25 cellular contexts compared by ENCODE assay signal in genomic region chr5:156684216-156684615, GRCh38.
DNase-seq lines count a peak whose midpoint lies in the region; ATAC-seq, FAIRE-seq and TF ChIP-seq lines count a peak whose summit lies in the region.
"Had no signal": no experiment of that assay in that cellular context is flagged by ENCODE, and none has a peak within 500 bp of the region (broad histone marks: within the 10 kb centered on the region; RNA-seq: fewer than 3 reads in every experiment).

No MANE protein-coding gene starts in this region.

- no peak for TF ChIP-seq CTCF in HepG2 (CRISPR knock-in tag; IDR thresholded peaks at IDR 0.05)
- no peak for TF ChIP-seq CTCF in right lobe of liver (IDR thresholded peaks at IDR 0.05)
- no peak for TF ChIP-seq CTCF in brain (conservative IDR thresholded peaks at IDR 0.05)

- no peaks in the 10 kb centered on the region for H4K20me1 ChIP-seq in HepG2 (ENCODE audit: insufficient read depth, low read length)
- H4K20me1 ChIP-seq: BLaER1 treated with 17β-estradiol and CSF1 and Interleukin-3, amounts not matched to agents 10 nM and 100 nM had no signal

- H3K27me3 Mint-ChIP-seq in brain = peaks cover 4% of the 10 kb centered on the region
- peaks cover 39% of the 10 kb centered on the region for H3K27me3 Mint-ChIP-seq in activated T-cell treated with anti-CD3 and anti-CD28 coated beads, Interleukin-2, amount 50 U/mL, for 72 hours (ENCODE audit: low read depth)

- no peak for TF ChIP-seq RAD21 in HepG2 (CRISPR knock-in tag; IDR thresholded peaks at IDR 0.05)

- CTCF ChIA-PET in HepG2 (lab: Yijun Ruan, JAX; ENCODE audit: low intra/inter-chr PET ratio, low total read pairs) = no interaction called here

- no peak overlapping the region for H3K27ac ChIP-seq in HepG2 (ENCODE audit: extremely low read length, insufficient read depth, low read length)
- H3K27ac ChIP-seq in right lobe of liver = no peak overlapping the region
- H3K27ac ChIP-seq: 22Rv1, A549, C4-2B had no signal

- peaks cover 32% of the 10 kb centered on the region for H3K4me1 ChIP-seq in HepG2 (ENCODE audit: insufficient read depth, low read length)
- H3K4me1 ChIP-seq in right lobe of liver = no peaks in the 10 kb centered on the region

- no peak for FAIRE-seq in HepG2 (lab: Jason Lieb, UNC)
- FAIRE-seq: A549, GM12878, GM12892, GM18507 had no signal

- intact Hi-C loops in HepG2 (cut with micrococcal nuclease; ENCODE audit: unreplicated experiment) = no loop called here
- intact Hi-C loops in right lobe of liver (cut with DNase I) = no loop called here

- peak; percentile 77 for ATAC-seq in HepG2
- ATAC-seq in right lobe of liver = no peak
- ATAC-seq in activated T-cell treated with anti-CD3 and anti-CD28 coated beads, Interleukin-2, amount 50 U/mL, for 72 hours (replicated peaks in 1 of 2) = no peak
- ATAC-seq: A549, GM12878 had no signal

- no peaks in the 10 kb centered on the region for H3K79me2 ChIP-seq in HepG2 (ENCODE audit: insufficient read depth, low read length)

- peaks cover 63% of the 10 kb centered on the region for H3K4me1 Mint-ChIP-seq in brain
- no peaks in the 10 kb centered on the region for H3K4me1 Mint-ChIP-seq in activated T-cell treated with anti-CD3 and anti-CD28 coated beads, Interleukin-2, amount 50 U/mL, for 72 hours (ENCODE audit: low read depth)
- H3K4me1 Mint-ChIP-seq: B cell; CD8-positive, alpha-beta memory T cell had no signal

- WGBS in HepG2 (ENCODE audit: low lambda C conversion rate) = 9% methylated on average over 2 of the region's 2 CpGs
- 69% methylated on average over 2 of the region's 2 CpGs for WGBS in right lobe of liver (ENCODE audit: insufficient coverage, low coverage, low lambda C conversion rate, missing lambda C conversion rate)

- peak overlapping the region in 3 of 5 experiments; percentile 3 to 49 (median 7) for H3K27ac Mint-ChIP-seq in brain
- H3K27ac Mint-ChIP-seq in activated T-cell treated with anti-CD3 and anti-CD28 coated beads, Interleukin-2, amount 50 U/mL, for 72 hours = no peak overlapping the region
- H3K27ac Mint-ChIP-seq: B cell; CD4-positive, alpha-beta T cell; CD8-positive, alpha-beta memory T cell had no signal

- no peaks in the 10 kb centered on the region for H3K9me3 Mint-ChIP-seq in brain
- no peaks in the 10 kb centered on the region for H3K9me3 Mint-ChIP-seq in activated T-cell treated with anti-CD3 and anti-CD28 coated beads, Interleukin-2, amount 50 U/mL, for 72 hours
- H3K9me3 Mint-ChIP-seq: CD4-positive, alpha-beta T cell; CD8-positive, alpha-beta memory T cell had no signal

- H3K9me3 ChIP-seq in HepG2 (ENCODE audit: low read length) (no peaks in the 10 kb centered on the region), right lobe of liver (no peaks in the 10 kb centered on the region)
- H3K9me3 ChIP-seq: A549; BLaER1 treated with 17β-estradiol and CSF1 and Interleukin-3, amounts not matched to agents 10 nM and 100 nM had no signal

- H3K36me3 ChIP-seq in HepG2 (replicated peaks in 1 of 2; ENCODE audit: control insufficient read depth in 1 of 2, insufficient read depth in 2 of 2, low read length in 2 of 2) (no peaks in the 10 kb centered on the region), right lobe of liver (no peaks in the 10 kb centered on the region)
- H3K36me3 ChIP-seq: BLaER1 treated with 17β-estradiol and CSF1 and Interleukin-3, amounts not matched to agents 10 nM and 100 nM had no signal

- H3K27me3 ChIP-seq in HepG2 (ENCODE audit: control insufficient read depth in 1 of 2, insufficient read depth in 2 of 2, low read length in 2 of 2) (no peaks in the 10 kb centered on the region), right lobe of liver (no peaks in the 10 kb centered on the region)

- in situ Hi-C loops in HepG2 (cut with HindIII; ENCODE audit: extremely low pct_ligation_motif_present, low pct_unique_long_range_greater_than_20kb) = loop anchor here (25.0 kb wide), 1 partner anchor 453 kb away; the partner anchor contains the start of gene MED7

- no TSS peak for BruUV-seq in HepG2 (replicated peaks; lab: Mats Ljungman, UMichigan)

- H3K4me2 ChIP-seq in HepG2 (ENCODE audit: low read depth, low read length) = 0 out of 2 replicates have a peak overlapping the region, but pooled peaks have one; percentile 1
- H3K4me2 ChIP-seq: A549 had no signal

- POLR2A ChIA-PET in HepG2 (lab: Yijun Ruan, JAX) = no interaction called here

- H3K4me3 ChIP-seq in HepG2 (replicated peaks in 1 of 3; ENCODE audit: insufficient read depth in 1 of 3, low read depth in 2 of 3, low read length in 3 of 3) = no peak overlapping the region
- no peak overlapping the region for H3K4me3 ChIP-seq in right lobe of liver
- H3K4me3 ChIP-seq: A549; BLaER1 treated with 17β-estradiol and CSF1 and Interleukin-3, amounts not matched to agents 10 nM and 100 nM; GM12878 had no signal

- no peak overlapping the region for H3K9ac ChIP-seq in HepG2 (ENCODE audit: insufficient read depth, low read depth, low read length)
- H3K9ac ChIP-seq: BLaER1 treated with 17β-estradiol and CSF1 and Interleukin-3, amounts not matched to agents 10 nM and 100 nM had no signal

- H3K4me3 Mint-ChIP-seq in brain = no peak overlapping the region
- H3K4me3 Mint-ChIP-seq in activated T-cell treated with anti-CD3 and anti-CD28 coated beads, Interleukin-2, amount 50 U/mL, for 72 hours = no peak overlapping the region
- H3K4me3 Mint-ChIP-seq: B cell; CD4-positive, alpha-beta T cell; CD8-positive, alpha-beta memory T cell had no signal

- TF ChIP-seq POLR2A in HepG2 (IDR thresholded peaks at IDR 0.05; ENCODE audit: insufficient read depth in 1 of 2, low read depth in 2 of 2, low read length in 2 of 2) = no peak
- TF ChIP-seq POLR2A in right lobe of liver (IDR thresholded peaks at IDR 0.05) = no peak

- DNase-seq in HepG2 (ENCODE audit: low spot score) = peak; percentile 4
- no peak for DNase-seq in right lobe of liver
- peak; percentile 18 for DNase-seq in mucosa of gallbladder (ENCODE audit: low spot score)
- DNase-seq in NCI-H2081 treated with DMSO at 0.1 percent for 48 hours (lab: John Stamatoyannopoulos, UW) = no peak
- no peak for DNase-seq in activated T-cell treated with anti-CD3 and anti-CD28 coated beads, Interleukin-2, amount 50 U/mL, for 72 hours
- DNase-seq: AML-193; CD4-positive, alpha-beta T cell; CD8-positive, alpha-beta memory T cell; COR-L47; DMS 273 treated with DMSO at 0.1 percent for 48 hours; DMS153; DMS53; DMS79; DND-41; EL; GDM1 had no signal

- no peaks in the 10 kb centered on the region for H3K36me3 Mint-ChIP-seq in brain
- H3K36me3 Mint-ChIP-seq in activated T-cell treated with anti-CD3 and anti-CD28 coated beads, Interleukin-2, amount 50 U/mL, for 72 hours (ENCODE audit: insufficient read depth in 2 of 2) = no peaks in the 10 kb centered on the region
- H3K36me3 Mint-ChIP-seq: CD8-positive, alpha-beta memory T cell had no signal

- no peak overlapping the region for H2AFZ ChIP-seq in HepG2 (ENCODE audit: low read length)

- no peak for TF ChIP-seq EP300 in HepG2 (IDR thresholded peaks at IDR 0.05; ENCODE audit: low read depth in 2 of 2, low read length in 2 of 2)
- TF ChIP-seq EP300 in HepG2 (CRISPR knock-in tag; IDR thresholded peaks at IDR 0.05; ENCODE audit: borderline replicate concordance) = no peak

TF ChIP-seq in HepG2, 621 proteins besides CTCF, POLR2A, EP300 and RAD21 (continues in another document):
- TF ChIP-seq ELF3 (CRISPR knock-in tag; IDR thresholded peaks at IDR 0.05) (peak; percentile 46; the same call in 1 of the 2 replicates), ZNF770 (CRISPR knock-in tag; IDR thresholded peaks at IDR 0.05) (no peak), SIN3B (IDR thresholded peaks at IDR 0.05; ENCODE audit: low read length) (no peak), SOX13 (IDR thresholded peaks at IDR 0.05) (no peak), SOX13 (CRISPR knock-in tag; conservative IDR thresholded peaks at IDR 0.05 in 1 of 2, IDR thresholded peaks at IDR 0.05 in 1 of 2) (peak in 1 of 2 experiments; percentile 31; a peak in 1 of 4 replicates), NR2F6 (IDR thresholded peaks at IDR 0.05) (peak; percentile 68), NR2F6 (CRISPR knock-in tag; IDR thresholded peaks at IDR 0.05) (peak; percentile 56; the same call in 1 of the 2 replicates), RXRB (CRISPR knock-in tag; IDR thresholded peaks at IDR 0.05; ENCODE audit: borderline replicate concordance) (peak; percentile 66; the same call in 1 of the 2 replicates), ZNF746 (CRISPR knock-in tag; IDR thresholded peaks at IDR 0.05) (no peak), USF2 (IDR thresholded peaks at IDR 0.05; ENCODE audit: low read depth, low read length) (no peak), USF2 (CRISPR knock-in tag; IDR thresholded peaks at IDR 0.05; ENCODE audit: borderline replicate concordance) (no peak)

Comparison
In these comparisons a context has a peak if more than half of its experiments do, and no peak if none do; other contexts are left out.
1. DNase-seq: peak in HepG2 (single experiment) and mucosa of gallbladder (single experiment); none in right lobe of liver (0 of 3), NCI-H2081 treated with DMSO at 0.1 percent for 48 hours (single experiment) and activated T-cell treated with anti-CD3 and anti-CD28 coated beads, Interleukin-2, amount 50 U/mL, for 72 hours (0 of 2).